Comparison of ENCODE assay signal across 28 cellular contexts in the genomic region with DNA sequence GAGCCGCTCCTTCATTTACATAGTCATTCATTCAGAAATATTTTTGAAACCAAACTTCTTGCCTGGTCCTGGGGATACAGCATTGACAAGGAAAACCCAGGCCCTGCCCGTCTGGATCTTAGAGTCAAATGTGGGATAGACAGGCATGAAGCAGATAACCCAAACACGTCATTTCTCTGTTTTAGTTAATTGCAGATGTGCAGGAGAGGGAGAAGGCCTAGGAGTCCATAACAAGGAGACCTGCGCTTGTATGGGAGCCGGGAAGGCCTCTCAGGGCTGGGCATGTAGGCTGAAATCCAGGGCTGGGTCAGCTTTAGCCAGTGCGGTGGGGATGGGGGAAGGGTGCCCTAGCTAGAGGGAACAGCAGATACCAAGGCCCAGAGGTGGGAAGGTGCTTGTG. TPM values are rescaled to one million over a fixed set of nuclear protein-coding genes. Genes with fewer than 3 reads are reported as not detected.
DNase-seq lines count a peak whose midpoint lies in the region; ATAC-seq and TF ChIP-seq lines count a peak whose summit lies in the region.
"Had no signal": no experiment of that assay in that cellular context is flagged by ENCODE, and none has a peak within 500 bp of the region (broad histone marks: within the 10 kb centered on the region; RNA-seq: fewer than 3 reads in every experiment).

No MANE protein-coding gene starts in this region.

- ATAC-seq in left ventricle myocardium superior (no peak), HG03342 (IDR thresholded peaks at IDR 0.05; ENCODE audit: unreplicated experiment) (no peak), HG02759 (IDR thresholded peaks at IDR 0.05; ENCODE audit: unreplicated experiment) (no peak)
- ATAC-seq: body of pancreas; effector memory CD8-positive, alpha-beta T cell; HCT116; WTC11 had no signal

- intact Hi-C loops in left ventricle myocardium superior (cut with micrococcal nuclease) = no loop called here
- intact Hi-C loops in ascending aorta (cut with DNase I) = no loop called here

- H3K4me1 ChIP-seq in cardiac muscle cell (ENCODE audit: low read depth) = peaks cover 25% of the 10 kb centered on the region
- H3K4me1 ChIP-seq in ascending aorta = peaks cover 29 to 65% of the 10 kb centered on the region in 2 donors
- H3K4me1 ChIP-seq in mesodermal cell (ENCODE audit: control insufficient read depth, insufficient read depth, low read length, poor library complexity, severe bottlenecking) = peaks cover 13% of the 10 kb centered on the region
- H3K4me1 ChIP-seq: body of pancreas had no signal

- TF ChIP-seq CTCF in cardiac muscle cell (IDR thresholded peaks at IDR 0.05; ENCODE audit: low read depth, low read length) = no peak
- no peak for TF ChIP-seq CTCF in ascending aorta (IDR thresholded peaks at IDR 0.05)

- H3K36me3 ChIP-seq in cardiac muscle cell = no peaks in the 10 kb centered on the region
- no peaks in the 10 kb centered on the region for H3K36me3 ChIP-seq in ascending aorta
- no peaks in the 10 kb centered on the region for H3K36me3 ChIP-seq in mesodermal cell (ENCODE audit: control insufficient read depth, insufficient read depth, low read length)
- H3K36me3 ChIP-seq: colonic mucosa, esophagus squamous epithelium had no signal

- DNase-seq in cardiac muscle cell (ENCODE audit: low read depth in 1 of 2, low spot score in 1 of 2) = peak in 1 of 2 donors; percentile 20
- no peak for DNase-seq in left ventricle myocardium superior
- no peak for DNase-seq in ascending aorta (ENCODE audit: low spot score in 2 of 2)
- no peak for DNase-seq in activated T-cell treated with anti-CD3 and anti-CD28 coated beads for 4 hours
- no peak for DNase-seq in occipital lobe (lab: John Stamatoyannopoulos, UW)
- DNase-seq: activated CD4-positive, alpha-beta T cell treated with anti-CD3 and anti-CD28 coated beads, Interleukin-2, amount 50 U/mL, for 48 hours; body of pancreas; C1 segment of cervical spinal cord; Calu3; colonic mucosa; DND-41; effector memory CD8-positive, alpha-beta T cell; esophagus squamous epithelium; kidney; NCI-H1105; NCI-H2029; NCI-H226; NCI-H774; nucleus accumbens; SK-N-SH; stimulated activated CD4-positive, alpha-beta T cell treated with anti-CD3 and anti-CD28 coated beads, Interleukin-1b, Interleukin-23, amount 100 ng/mL, for 48 hours; T-helper 9 cell had no signal

- H3K27me3 ChIP-seq in cardiac muscle cell = no peaks in the 10 kb centered on the region
- H3K27me3 ChIP-seq in ascending aorta = no peaks in the 10 kb centered on the region
- H3K27me3 ChIP-seq: colonic mucosa had no signal

- H3K27ac ChIP-seq in cardiac muscle cell (peak overlapping the region; percentile 83), ascending aorta (peak overlapping the region; percentile 84 to 91), mesodermal cell (ENCODE audit: low read depth, low read length, severe bottlenecking) (peak overlapping the region; percentile 49)
- H3K27ac ChIP-seq: body of pancreas, colonic mucosa had no signal

- no peaks in the 10 kb centered on the region for H3K9me3 ChIP-seq in cardiac muscle cell (ENCODE audit: low read depth)
- no peaks in the 10 kb centered on the region for H3K9me3 ChIP-seq in ascending aorta
- H3K9me3 ChIP-seq in mesodermal cell (ENCODE audit: control insufficient read depth, low read length) = no peaks in the 10 kb centered on the region
- H3K9me3 ChIP-seq: body of pancreas, colonic mucosa, esophagus squamous epithelium, SK-N-SH had no signal

- WGBS in mesodermal cell (ENCODE audit: insufficient coverage in 2 of 2), 2 experiments = 82 to 84% methylated on average over 5 of the region's 6 CpGs

- no peak overlapping the region for H3K4me3 ChIP-seq in cardiac muscle cell
- peak overlapping the region in 1 of 2 donors; percentile 0 for H3K4me3 ChIP-seq in ascending aorta
- H3K4me3 ChIP-seq in mesodermal cell (ENCODE audit: extremely low read depth, insufficient read depth, low read length, poor library complexity, severe bottlenecking) = no peak overlapping the region
- H3K4me3 ChIP-seq: body of pancreas, colonic mucosa, esophagus squamous epithelium, lung had no signal

RNA-seq across cellular contexts. Expression of a gene that starts 43.4 kb away (rescaled TPM):
- total RNA-seq in cardiac muscle cell (1.6 and 10.2 TPM in 2 replicates), left ventricle myocardium superior (0.20 TPM), ascending aorta (112 TPM), occipital lobe (0.16 TPM)
- 3.0 and 9.5 TPM in 2 replicates for polyA plus RNA-seq in cardiac muscle cell
- polyA plus RNA-seq in mesodermal cell (2013, experiment 1 of 2) = 19.4 TPM
- polyA plus RNA-seq in mesodermal cell (2013, experiment 2 of 2) = 14.9 TPM
- total RNA-seq: Calu3 had no signal

RNA-seq across cellular contexts. Expression of a gene that starts 44.0 kb away (rescaled TPM):
- total RNA-seq in cardiac muscle cell (1.4 and 1.9 TPM in 2 replicates), left ventricle myocardium superior (2.4 TPM), ascending aorta (8.9 TPM), occipital lobe (3.3 TPM)
- polyA plus RNA-seq in cardiac muscle cell = 3.0 and 4.6 TPM in 2 replicates
- polyA plus RNA-seq in mesodermal cell (2013, experiment 1 of 2) = 7.3 TPM
- 5.4 TPM for polyA plus RNA-seq in mesodermal cell (2013, experiment 2 of 2)

Comparison
In these comparisons a context has a peak if more than half of its experiments do, and no peak if none do; other contexts are left out.
1. RNA of a gene that starts 43.4 kb away (total RNA-seq): 112 TPM in ascending aorta (single experiment); 1.6 to 10.2 TPM in cardiac muscle cell, 0.20 TPM in left ventricle myocardium superior (single experiment) and 0.16 TPM in occipital lobe (single experiment); every median in the first group is over 10 times any median in the second.
2. Peak in every context shown above with its lines, with median percentiles within 50 percentile points of each other: H3K27ac ChIP-seq.